ENCODE assay signal across 27 cellular contexts in genomic region chr1:179437171-179437570, GRCh38.
"Had no signal": no experiment of that assay in that cellular context is flagged by ENCODE, and none has a peak within 500 bp of the region (broad histone marks: within the 10 kb centered on the region; RNA-seq: fewer than 3 reads in every experiment).

No MANE protein-coding gene starts in this region.

- H3K4me3 ChIP-seq: ovary, psoas muscle, right lobe of liver, sigmoid colon, stomach, thoracic aorta, thyroid gland, tibial nerve, upper lobe of left lung, vagina had no signal

- H3K27ac Mint-ChIP-seq: natural killer cell treated with Interleukin-12 subunit alpha and Interleukin-12 subunit beta and Interleukin-15 and Interleukin-18, amount 100 ng/mL, for 72 hours; nephron progenitor cell; progenitor cell of endocrine pancreas; stimulated activated effector memory CD8-positive, alpha-beta T cell treated with anti-CD3 and anti-CD28 coated beads, Interleukin-12 subunit alpha, Interleukin-12 subunit beta, amount 100 ng/mL, for 72 hours; stimulated activated naive B cell treated with anti-CD40 and anti-IgM and Interleukin-4, amounts not matched to agents 10 μg/mL and 1 μg/mL and 100 μg/mL, for 72 hours; stimulated activated naive CD8-positive, alpha-beta T cell treated with anti-CD3 and anti-CD28 coated beads, Interleukin-15, Interleukin-2, amounts not matched to agents 100 ng/mL and 50 ng/mL, for 24 hours had no signal

- ATAC-seq: natural killer cell treated with Interleukin-12 subunit alpha and Interleukin-12 subunit beta and Interleukin-15 and Interleukin-18, amount 100 ng/mL, for 72 hours; psoas muscle; right cardiac atrium; right lobe of liver; stimulated activated effector memory CD8-positive, alpha-beta T cell treated with anti-CD3 and anti-CD28 coated beads, Interleukin-12 subunit alpha, Interleukin-12 subunit beta, amount 100 ng/mL, for 72 hours; stimulated activated naive B cell treated with anti-CD40 and anti-IgM and Interleukin-4, amounts not matched to agents 10 μg/mL and 1 μg/mL and 100 μg/mL, for 72 hours had no signal

- H3K36me3 Mint-ChIP-seq: natural killer cell treated with Interleukin-12 subunit alpha and Interleukin-12 subunit beta and Interleukin-15 and Interleukin-18, amount 100 ng/mL, for 72 hours; stimulated activated effector memory CD8-positive, alpha-beta T cell treated with anti-CD3 and anti-CD28 coated beads, Interleukin-12 subunit alpha, Interleukin-12 subunit beta, amount 100 ng/mL, for 72 hours; stimulated activated naive B cell treated with anti-CD40 and anti-IgM and Interleukin-4, amounts not matched to agents 10 μg/mL and 1 μg/mL and 100 μg/mL, for 72 hours had no signal

- H3K9ac ChIP-seq: parathyroid adenoma had no signal

- H3K36me3 ChIP-seq: ovary, right lobe of liver, sigmoid colon, stomach, thoracic aorta, thyroid gland, tibial nerve, upper lobe of left lung, vagina had no signal

- H2AFZ ChIP-seq: parathyroid adenoma had no signal

- H3K27ac ChIP-seq: ovary, parathyroid adenoma, psoas muscle, right lobe of liver, sigmoid colon, stomach, thoracic aorta, thyroid gland, tibial nerve, upper lobe of left lung, vagina had no signal

- H3K27me3 ChIP-seq: ovary, right lobe of liver, sigmoid colon, stomach, thyroid gland, tibial nerve, upper lobe of left lung, vagina had no signal

- H3K9me3 ChIP-seq: ovary, psoas muscle, right lobe of liver, sigmoid colon, stomach, thoracic aorta, thyroid gland, upper lobe of left lung, vagina had no signal

- H3K4me1 ChIP-seq: parathyroid adenoma, psoas muscle, right lobe of liver, sigmoid colon, stomach, thyroid gland, tibial nerve, upper lobe of left lung, vagina had no signal

- H3K4me1 Mint-ChIP-seq: nephron progenitor cell; stimulated activated effector memory CD8-positive, alpha-beta T cell treated with anti-CD3 and anti-CD28 coated beads, Interleukin-12 subunit alpha, Interleukin-12 subunit beta, amount 100 ng/mL, for 72 hours; stimulated activated naive B cell treated with anti-CD40 and anti-IgM and Interleukin-4, amounts not matched to agents 10 μg/mL and 1 μg/mL and 100 μg/mL, for 72 hours had no signal

- H3K4me3 Mint-ChIP-seq: natural killer cell treated with Interleukin-12 subunit alpha and Interleukin-12 subunit beta and Interleukin-15 and Interleukin-18, amount 100 ng/mL, for 72 hours; nephron progenitor cell; neural crest cell; stimulated activated effector memory CD8-positive, alpha-beta T cell treated with anti-CD3 and anti-CD28 coated beads, Interleukin-12 subunit alpha, Interleukin-12 subunit beta, amount 100 ng/mL, for 72 hours; stimulated activated naive B cell treated with anti-CD40 and anti-IgM and Interleukin-4, amounts not matched to agents 10 μg/mL and 1 μg/mL and 100 μg/mL, for 72 hours; stimulated activated naive CD8-positive, alpha-beta T cell treated with anti-CD3 and anti-CD28 coated beads, Interleukin-15, Interleukin-2, amounts not matched to agents 100 ng/mL and 50 ng/mL, for 24 hours had no signal

- H3K27me3 Mint-ChIP-seq: progenitor cell of endocrine pancreas had no signal

- DNase-seq: nephron progenitor cell; occipital lobe; ovary; psoas muscle; right cardiac atrium; right lobe of liver; sigmoid colon; small intestine; stimulated activated CD4-positive, alpha-beta T cell treated with anti-CD3 and anti-CD28 coated beads, Interleukin-15, amount 100 ng/mL, for 24 hours; stimulated activated CD4-positive, alpha-beta T cell treated with anti-CD3 and anti-CD28 coated beads, Interleukin-2, amount 100 ng/mL, for 24 hours; stimulated activated CD4-positive, alpha-beta T cell treated with anti-CD3 and anti-CD28 coated beads, Interleukin-2, amount 100 ng/mL, for 48 hours; stimulated activated CD4-positive, alpha-beta T cell treated with anti-CD3 and anti-CD28 coated beads, Interleukin-4, amount 100 ng/mL, for 24 hours; stimulated activated naive B cell treated with anti-CD40 and anti-IgM and Interleukin-4, amounts not matched to agents 10 μg/mL and 1 μg/mL and 100 μg/mL, for 72 hours; stimulated activated naive CD4-positive, alpha-beta T cell treated with Interleukin-2 at 50 U/mL for 16 hours; stomach; thyroid gland; trophoblast cell; upper lobe of left lung had no signal

- H3K79me2 ChIP-seq: parathyroid adenoma had no signal

- H3K9me3 Mint-ChIP-seq: stimulated activated effector memory CD8-positive, alpha-beta T cell treated with anti-CD3 and anti-CD28 coated beads, Interleukin-12 subunit alpha, Interleukin-12 subunit beta, amount 100 ng/mL, for 72 hours; stimulated activated naive CD8-positive, alpha-beta T cell treated with anti-CD3 and anti-CD28 coated beads, Interleukin-15, Interleukin-2, amounts not matched to agents 100 ng/mL and 50 ng/mL, for 24 hours had no signal
